Comparison of ENCODE assay signal across 1 cellular context in the genomic region with DNA sequence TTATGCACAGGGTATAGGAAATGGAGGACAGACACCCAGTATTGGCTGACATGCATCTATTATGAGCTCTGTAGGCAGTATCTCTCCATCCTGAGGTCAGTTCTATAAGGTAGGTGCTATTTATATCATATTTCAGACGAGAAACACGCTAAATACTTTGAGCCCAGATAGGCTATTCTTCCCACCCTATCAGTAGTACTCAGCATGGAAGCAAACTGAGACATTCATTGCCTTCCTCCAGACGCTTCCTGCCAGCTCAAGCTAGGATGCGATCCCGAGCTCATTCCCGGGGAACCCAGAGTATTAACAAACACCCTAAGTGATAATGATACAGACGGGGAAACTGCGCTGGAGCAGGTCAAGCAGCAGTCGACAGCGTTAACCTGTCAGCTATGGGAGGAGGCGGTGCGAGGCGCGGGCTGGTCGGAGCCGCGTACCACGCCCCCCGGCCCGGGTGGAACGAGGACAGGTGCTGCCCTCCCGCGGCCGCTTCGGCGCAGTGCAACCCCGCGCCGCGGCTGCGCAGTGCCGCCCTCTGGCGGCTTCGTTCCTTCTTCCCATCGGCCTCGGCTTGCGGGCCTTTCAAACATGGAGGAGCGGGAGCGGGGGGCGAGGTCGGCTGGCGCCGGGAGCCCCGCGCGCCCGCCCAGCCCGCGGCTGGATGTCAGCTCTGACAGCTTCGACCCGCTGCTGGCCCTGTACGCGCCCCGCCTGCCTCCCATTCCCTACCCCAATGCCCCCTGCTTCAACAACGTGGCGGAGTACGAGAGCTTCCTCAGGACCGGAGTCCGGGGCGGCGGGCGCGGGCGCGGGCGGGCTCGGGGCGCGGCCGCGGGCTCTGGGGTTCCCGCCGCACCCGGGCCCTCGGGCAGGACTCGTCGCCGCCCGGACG.
TF ChIP-seq lines count a peak whose summit lies in the region.

A gene (plus strand): TSS at position 550 of the 892 bp plus-strand sequence. CDS start 39 bp downstream, at position 589.

TF ChIP-seq in HepG2, 621 proteins besides CTCF, POLR2A, EP300 and RAD21 (continued from another document and continues in another):
- TF ChIP-seq SMAD1 (CRISPR knock-in tag; IDR thresholded peaks at IDR 0.05; ENCODE audit: borderline replicate concordance, low read depth) (no peak), ZNF143 (CRISPR knock-in tag; IDR thresholded peaks at IDR 0.05) (peak; percentile 82), ZNF839 (CRISPR knock-in tag; IDR thresholded peaks at IDR 0.05; ENCODE audit: borderline replicate concordance) (no peak), ZMYM3 (CRISPR knock-in tag; IDR thresholded peaks at IDR 0.05) (no peak), NONO (IDR thresholded peaks at IDR 0.05) (no peak), NONO (CRISPR knock-in tag; conservative IDR thresholded peaks at IDR 0.05) (peak; percentile 62), FOXA3 (CRISPR knock-in tag; IDR thresholded peaks at IDR 0.05) (peak; percentile 45; the same call in 1 of the 2 replicates), ZNF138 (CRISPR knock-in tag; IDR thresholded peaks at IDR 0.05; ENCODE audit: low read depth) (no peak), SNAPC2 (CRISPR knock-in tag; IDR thresholded peaks at IDR 0.05) (no peak), KMT2A (CRISPR knock-in tag; IDR thresholded peaks at IDR 0.05) (peak; percentile 87), ZZZ3 (CRISPR knock-in tag; IDR thresholded peaks at IDR 0.05; ENCODE audit: borderline replicate concordance) (no peak), GZF1 (CRISPR knock-in tag; IDR thresholded peaks at IDR 0.05) (no peak), IKZF1 (IDR thresholded peaks at IDR 0.05) (no peak), CHD4 (IDR thresholded peaks at IDR 0.05; ENCODE audit: borderline replicate concordance, low read length) (no peak), HES4 (CRISPR knock-in tag; IDR thresholded peaks at IDR 0.05; ENCODE audit: borderline replicate concordance) (peak; percentile 54; the same call in 1 of the 2 replicates), ZNF263 (CRISPR knock-in tag; IDR thresholded peaks at IDR 0.05) (peak; percentile 33; the same call in 1 of the 2 replicates), KDM3A (CRISPR knock-in tag; IDR thresholded peaks at IDR 0.05; ENCODE audit: low read depth) (peak; percentile 84), U2AF2 (IDR thresholded peaks at IDR 0.05; ENCODE audit: low read depth, low read length) (no peak), EHMT2 (IDR thresholded peaks at IDR 0.05; ENCODE audit: borderline replicate concordance, low read depth, low read length) (no peak), ZFP62 (CRISPR knock-in tag; IDR thresholded peaks at IDR 0.05) (no peak), HNRNPL (IDR thresholded peaks at IDR 0.05; ENCODE audit: low read depth, low read length) (no peak), PHF21A (CRISPR knock-in tag; IDR thresholded peaks at IDR 0.05) (no peak), POLR2AphosphoS5 (IDR thresholded peaks at IDR 0.05; ENCODE audit: low read depth, low read length) (peak; percentile 35; the same call in 1 of the 2 replicates), MED13 (CRISPR knock-in tag; IDR thresholded peaks at IDR 0.05) (no peak), RBFOX2 (IDR thresholded peaks at IDR 0.05; ENCODE audit: low read depth, low read length) (peak; percentile 74), ZNF331 (CRISPR knock-in tag; IDR thresholded peaks at IDR 0.05) (peak; percentile 74; the same call in 1 of the 2 replicates), ZNF20 (CRISPR knock-in tag; IDR thresholded peaks at IDR 0.05) (peak; percentile 97), ZNF30 (CRISPR knock-in tag; IDR thresholded peaks at IDR 0.05) (no peak), ZBTB21 (CRISPR knock-in tag; IDR thresholded peaks at IDR 0.05) (no peak)
- TF ChIP-seq, protein P1, sequence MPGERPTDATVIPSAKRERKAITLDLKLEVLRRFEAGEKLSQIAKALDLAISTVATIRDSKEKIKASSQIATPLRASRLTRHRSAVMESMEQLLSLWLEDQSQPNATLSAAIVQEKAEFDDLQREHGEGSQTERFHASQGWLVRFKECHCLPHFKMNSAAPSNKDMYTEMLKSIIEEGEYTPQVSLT (CRISPR knock-in tag; IDR thresholded peaks at IDR 0.05; ENCODE audit: borderline replicate concordance, low read depth): no peak
- TF ChIP-seq, protein P2, sequence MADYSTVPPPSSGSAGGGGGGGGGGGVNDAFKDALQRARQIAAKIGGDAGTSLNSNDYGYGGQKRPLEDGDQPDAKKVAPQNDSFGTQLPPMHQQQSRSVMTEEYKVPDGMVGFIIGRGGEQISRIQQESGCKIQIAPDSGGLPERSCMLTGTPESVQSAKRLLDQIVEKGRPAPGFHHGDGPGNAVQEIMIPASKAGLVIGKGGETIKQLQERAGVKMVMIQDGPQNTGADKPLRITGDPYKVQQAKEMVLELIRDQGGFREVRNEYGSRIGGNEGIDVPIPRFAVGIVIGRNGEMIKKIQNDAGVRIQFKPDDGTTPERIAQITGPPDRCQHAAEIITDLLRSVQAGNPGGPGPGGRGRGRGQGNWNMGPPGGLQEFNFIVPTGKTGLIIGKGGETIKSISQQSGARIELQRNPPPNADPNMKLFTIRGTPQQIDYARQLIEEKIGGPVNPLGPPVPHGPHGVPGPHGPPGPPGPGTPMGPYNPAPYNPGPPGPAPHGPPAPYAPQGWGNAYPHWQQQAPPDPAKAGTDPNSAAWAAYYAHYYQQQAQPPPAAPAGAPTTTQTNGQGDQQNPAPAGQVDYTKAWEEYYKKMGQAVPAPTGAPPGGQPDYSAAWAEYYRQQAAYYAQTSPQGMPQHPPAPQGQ (CRISPR knock-in tag; IDR thresholded peaks at IDR 0.05; ENCODE audit: borderline replicate concordance): 0 out of 2 replicates have a peak, but pooled peaks have one; percentile 27
- TF ChIP-seq, protein P3, sequence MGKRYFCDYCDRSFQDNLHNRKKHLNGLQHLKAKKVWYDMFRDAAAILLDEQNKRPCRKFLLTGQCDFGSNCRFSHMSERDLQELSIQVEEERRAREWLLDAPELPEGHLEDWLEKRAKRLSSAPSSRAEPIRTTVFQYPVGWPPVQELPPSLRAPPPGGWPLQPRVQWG (CRISPR knock-in tag; IDR thresholded peaks at IDR 0.05; ENCODE audit: borderline replicate concordance, low read depth): no peak
- TF ChIP-seq, protein P4, sequence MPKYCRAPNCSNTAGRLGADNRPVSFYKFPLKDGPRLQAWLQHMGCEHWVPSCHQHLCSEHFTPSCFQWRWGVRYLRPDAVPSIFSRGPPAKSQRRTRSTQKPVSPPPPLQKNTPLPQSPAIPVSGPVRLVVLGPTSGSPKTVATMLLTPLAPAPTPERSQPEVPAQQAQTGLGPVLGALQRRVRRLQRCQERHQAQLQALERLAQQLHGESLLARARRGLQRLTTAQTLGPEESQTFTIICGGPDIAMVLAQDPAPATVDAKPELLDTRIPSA (CRISPR knock-in tag; IDR thresholded peaks at IDR 0.05; ENCODE audit: borderline replicate concordance): no peak
- TF ChIP-seq, protein P5, sequence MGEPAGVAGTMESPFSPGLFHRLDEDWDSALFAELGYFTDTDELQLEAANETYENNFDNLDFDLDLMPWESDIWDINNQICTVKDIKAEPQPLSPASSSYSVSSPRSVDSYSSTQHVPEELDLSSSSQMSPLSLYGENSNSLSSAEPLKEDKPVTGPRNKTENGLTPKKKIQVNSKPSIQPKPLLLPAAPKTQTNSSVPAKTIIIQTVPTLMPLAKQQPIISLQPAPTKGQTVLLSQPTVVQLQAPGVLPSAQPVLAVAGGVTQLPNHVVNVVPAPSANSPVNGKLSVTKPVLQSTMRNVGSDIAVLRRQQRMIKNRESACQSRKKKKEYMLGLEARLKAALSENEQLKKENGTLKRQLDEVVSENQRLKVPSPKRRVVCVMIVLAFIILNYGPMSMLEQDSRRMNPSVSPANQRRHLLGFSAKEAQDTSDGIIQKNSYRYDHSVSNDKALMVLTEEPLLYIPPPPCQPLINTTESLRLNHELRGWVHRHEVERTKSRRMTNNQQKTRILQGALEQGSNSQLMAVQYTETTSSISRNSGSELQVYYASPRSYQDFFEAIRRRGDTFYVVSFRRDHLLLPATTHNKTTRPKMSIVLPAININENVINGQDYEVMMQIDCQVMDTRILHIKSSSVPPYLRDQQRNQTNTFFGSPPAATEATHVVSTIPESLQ (CRISPR knock-in tag; conservative IDR thresholded peaks at IDR 0.05): no peak; the same call in 1 of the 2 replicates
- TF ChIP-seq, protein P6, sequence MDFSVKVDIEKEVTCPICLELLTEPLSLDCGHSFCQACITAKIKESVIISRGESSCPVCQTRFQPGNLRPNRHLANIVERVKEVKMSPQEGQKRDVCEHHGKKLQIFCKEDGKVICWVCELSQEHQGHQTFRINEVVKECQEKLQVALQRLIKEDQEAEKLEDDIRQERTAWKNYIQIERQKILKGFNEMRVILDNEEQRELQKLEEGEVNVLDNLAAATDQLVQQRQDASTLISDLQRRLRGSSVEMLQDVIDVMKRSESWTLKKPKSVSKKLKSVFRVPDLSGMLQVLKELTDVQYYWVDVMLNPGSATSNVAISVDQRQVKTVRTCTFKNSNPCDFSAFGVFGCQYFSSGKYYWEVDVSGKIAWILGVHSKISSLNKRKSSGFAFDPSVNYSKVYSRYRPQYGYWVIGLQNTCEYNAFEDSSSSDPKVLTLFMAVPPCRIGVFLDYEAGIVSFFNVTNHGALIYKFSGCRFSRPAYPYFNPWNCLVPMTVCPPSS (IDR thresholded peaks at IDR 0.05): no peak
- TF ChIP-seq, protein P7, sequence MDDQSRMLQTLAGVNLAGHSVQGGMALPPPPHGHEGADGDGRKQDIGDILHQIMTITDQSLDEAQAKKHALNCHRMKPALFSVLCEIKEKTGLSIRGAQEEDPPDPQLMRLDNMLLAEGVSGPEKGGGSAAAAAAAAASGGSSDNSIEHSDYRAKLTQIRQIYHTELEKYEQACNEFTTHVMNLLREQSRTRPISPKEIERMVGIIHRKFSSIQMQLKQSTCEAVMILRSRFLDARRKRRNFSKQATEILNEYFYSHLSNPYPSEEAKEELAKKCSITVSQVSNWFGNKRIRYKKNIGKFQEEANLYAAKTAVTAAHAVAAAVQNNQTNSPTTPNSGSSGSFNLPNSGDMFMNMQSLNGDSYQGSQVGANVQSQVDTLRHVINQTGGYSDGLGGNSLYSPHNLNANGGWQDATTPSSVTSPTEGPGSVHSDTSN (CRISPR knock-in tag; IDR thresholded peaks at IDR 0.05; ENCODE audit: borderline replicate concordance): no peak
- TF ChIP-seq, protein P8, sequence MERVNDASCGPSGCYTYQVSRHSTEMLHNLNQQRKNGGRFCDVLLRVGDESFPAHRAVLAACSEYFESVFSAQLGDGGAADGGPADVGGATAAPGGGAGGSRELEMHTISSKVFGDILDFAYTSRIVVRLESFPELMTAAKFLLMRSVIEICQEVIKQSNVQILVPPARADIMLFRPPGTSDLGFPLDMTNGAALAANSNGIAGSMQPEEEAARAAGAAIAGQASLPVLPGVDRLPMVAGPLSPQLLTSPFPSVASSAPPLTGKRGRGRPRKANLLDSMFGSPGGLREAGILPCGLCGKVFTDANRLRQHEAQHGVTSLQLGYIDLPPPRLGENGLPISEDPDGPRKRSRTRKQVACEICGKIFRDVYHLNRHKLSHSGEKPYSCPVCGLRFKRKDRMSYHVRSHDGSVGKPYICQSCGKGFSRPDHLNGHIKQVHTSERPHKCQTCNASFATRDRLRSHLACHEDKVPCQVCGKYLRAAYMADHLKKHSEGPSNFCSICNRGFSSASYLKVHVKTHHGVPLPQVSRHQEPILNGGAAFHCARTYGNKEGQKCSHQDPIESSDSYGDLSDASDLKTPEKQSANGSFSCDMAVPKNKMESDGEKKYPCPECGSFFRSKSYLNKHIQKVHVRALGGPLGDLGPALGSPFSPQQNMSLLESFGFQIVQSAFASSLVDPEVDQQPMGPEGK (CRISPR knock-in tag; IDR thresholded peaks at IDR 0.05): peak; percentile 68
- TF ChIP-seq, protein P9, sequence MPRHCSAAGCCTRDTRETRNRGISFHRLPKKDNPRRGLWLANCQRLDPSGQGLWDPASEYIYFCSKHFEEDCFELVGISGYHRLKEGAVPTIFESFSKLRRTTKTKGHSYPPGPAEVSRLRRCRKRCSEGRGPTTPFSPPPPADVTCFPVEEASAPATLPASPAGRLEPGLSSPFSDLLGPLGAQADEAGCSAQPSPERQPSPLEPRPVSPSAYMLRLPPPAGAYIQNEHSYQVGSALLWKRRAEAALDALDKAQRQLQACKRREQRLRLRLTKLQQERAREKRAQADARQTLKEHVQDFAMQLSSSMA (CRISPR knock-in tag; IDR thresholded peaks at IDR 0.05): peak; percentile 57; the same call in 1 of the 2 replicates
- TF ChIP-seq, protein P10, sequence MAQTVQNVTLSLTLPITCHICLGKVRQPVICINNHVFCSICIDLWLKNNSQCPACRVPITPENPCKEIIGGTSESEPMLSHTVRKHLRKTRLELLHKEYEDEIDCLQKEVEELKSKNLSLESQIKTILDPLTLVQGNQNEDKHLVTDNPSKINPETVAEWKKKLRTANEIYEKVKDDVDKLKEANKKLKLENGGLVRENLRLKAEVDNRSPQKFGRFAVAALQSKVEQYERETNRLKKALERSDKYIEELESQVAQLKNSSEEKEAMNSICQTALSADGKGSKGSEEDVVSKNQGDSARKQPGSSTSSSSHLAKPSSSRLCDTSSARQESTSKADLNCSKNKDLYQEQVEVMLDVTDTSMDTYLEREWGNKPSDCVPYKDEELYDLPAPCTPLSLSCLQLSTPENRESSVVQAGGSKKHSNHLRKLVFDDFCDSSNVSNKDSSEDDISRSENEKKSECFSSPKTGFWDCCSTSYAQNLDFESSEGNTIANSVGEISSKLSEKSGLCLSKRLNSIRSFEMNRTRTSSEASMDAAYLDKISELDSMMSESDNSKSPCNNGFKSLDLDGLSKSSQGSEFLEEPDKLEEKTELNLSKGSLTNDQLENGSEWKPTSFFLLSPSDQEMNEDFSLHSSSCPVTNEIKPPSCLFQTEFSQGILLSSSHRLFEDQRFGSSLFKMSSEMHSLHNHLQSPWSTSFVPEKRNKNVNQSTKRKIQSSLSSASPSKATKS (CRISPR knock-in tag; IDR thresholded peaks at IDR 0.05): no peak
- TF ChIP-seq, protein P11, sequence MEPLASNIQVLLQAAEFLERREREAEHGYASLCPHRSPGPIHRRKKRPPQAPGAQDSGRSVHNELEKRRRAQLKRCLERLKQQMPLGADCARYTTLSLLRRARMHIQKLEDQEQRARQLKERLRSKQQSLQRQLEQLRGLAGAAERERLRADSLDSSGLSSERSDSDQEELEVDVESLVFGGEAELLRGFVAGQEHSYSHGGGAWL (CRISPR knock-in tag; IDR thresholded peaks at IDR 0.05): 0 out of 2 replicates have a peak, but pooled peaks have one; percentile 52
- TF ChIP-seq, protein P12, sequence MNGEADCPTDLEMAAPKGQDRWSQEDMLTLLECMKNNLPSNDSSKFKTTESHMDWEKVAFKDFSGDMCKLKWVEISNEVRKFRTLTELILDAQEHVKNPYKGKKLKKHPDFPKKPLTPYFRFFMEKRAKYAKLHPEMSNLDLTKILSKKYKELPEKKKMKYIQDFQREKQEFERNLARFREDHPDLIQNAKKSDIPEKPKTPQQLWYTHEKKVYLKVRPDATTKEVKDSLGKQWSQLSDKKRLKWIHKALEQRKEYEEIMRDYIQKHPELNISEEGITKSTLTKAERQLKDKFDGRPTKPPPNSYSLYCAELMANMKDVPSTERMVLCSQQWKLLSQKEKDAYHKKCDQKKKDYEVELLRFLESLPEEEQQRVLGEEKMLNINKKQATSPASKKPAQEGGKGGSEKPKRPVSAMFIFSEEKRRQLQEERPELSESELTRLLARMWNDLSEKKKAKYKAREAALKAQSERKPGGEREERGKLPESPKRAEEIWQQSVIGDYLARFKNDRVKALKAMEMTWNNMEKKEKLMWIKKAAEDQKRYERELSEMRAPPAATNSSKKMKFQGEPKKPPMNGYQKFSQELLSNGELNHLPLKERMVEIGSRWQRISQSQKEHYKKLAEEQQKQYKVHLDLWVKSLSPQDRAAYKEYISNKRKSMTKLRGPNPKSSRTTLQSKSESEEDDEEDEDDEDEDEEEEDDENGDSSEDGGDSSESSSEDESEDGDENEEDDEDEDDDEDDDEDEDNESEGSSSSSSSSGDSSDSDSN (CRISPR knock-in tag; IDR thresholded peaks at IDR 0.05): peak; percentile 69; the same call in 1 of the 2 replicates
- TF ChIP-seq, protein P13, sequence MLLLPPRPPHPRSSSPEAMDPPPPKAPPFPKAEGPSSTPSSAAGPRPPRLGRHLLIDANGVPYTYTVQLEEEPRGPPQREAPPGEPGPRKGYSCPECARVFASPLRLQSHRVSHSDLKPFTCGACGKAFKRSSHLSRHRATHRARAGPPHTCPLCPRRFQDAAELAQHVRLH (CRISPR knock-in tag; IDR thresholded peaks at IDR 0.05; ENCODE audit: borderline replicate concordance, low read depth): peak; percentile 85; the same call in 1 of the 2 replicates
